ENCODE assay signal across 8 cellular contexts in genomic region chr3:100650651-100651611, GRCh38. TPM values are rescaled to one million over a fixed set of nuclear protein-coding genes. Genes with fewer than 3 reads are reported as not detected.
DNase-seq lines count a peak whose midpoint lies in the region; ATAC-seq and TF ChIP-seq lines count a peak whose summit lies in the region.

No MANE protein-coding gene starts in this region.

- no peak overlapping the region for H3K14ac ChIP-seq in trophoblast cell (ENCODE audit: low read length)

- H4K91ac ChIP-seq in trophoblast cell (ENCODE audit: low read depth, low read length): no peak overlapping the region

- H3K23ac ChIP-seq in trophoblast cell (ENCODE audit: low read length): no peak overlapping the region

- H3K36me3 ChIP-seq in smooth muscle cell (ENCODE audit: low read depth) (no peaks in the 10 kb centered on the region), trophoblast cell (ENCODE audit: control insufficient read depth in 1 of 2, insufficient read depth in 2 of 2, low read length in 2 of 2) (no peaks in the 10 kb centered on the region)

- H3K4ac ChIP-seq in trophoblast cell (ENCODE audit: low read depth, low read length): no peak overlapping the region

- peak; percentile 97 for ATAC-seq in GM18519 (IDR thresholded peaks at IDR 0.05; ENCODE audit: low FRiP score, unreplicated experiment)
- peak; percentile 99 for ATAC-seq in HG02885 (IDR thresholded peaks at IDR 0.05; ENCODE audit: poor library complexity, unreplicated experiment)

- peak; percentile 19 for TF ChIP-seq CTCF in epithelial cell of esophagus (IDR thresholded peaks at IDR 0.05; ENCODE audit: insufficient read depth, low read depth, low read length, missing control alignments)
- TF ChIP-seq CTCF in smooth muscle cell (IDR thresholded peaks at IDR 0.05; ENCODE audit: borderline replicate concordance, insufficient read depth, poor library complexity, severe bottlenecking): no peak

- H4K20me1 ChIP-seq in smooth muscle cell (ENCODE audit: low read depth): no peaks in the 10 kb centered on the region

- WGBS in smooth muscle cell (ENCODE audit: low lambda C conversion rate): 60% methylated on average over 4 of the region's 4 CpGs
- no CpG with 5 or more reads among the region's 4 CpGs for WGBS in trophoblast cell (ENCODE audit: extremely low coverage, insufficient coverage, insufficient read length)

- no peak overlapping the region for H2AK5ac ChIP-seq in trophoblast cell (ENCODE audit: low read length)

- H3K79me1 ChIP-seq in trophoblast cell (ENCODE audit: low read length): no peaks in the 10 kb centered on the region

- H3K9me3 ChIP-seq in smooth muscle cell (replicated peaks; ENCODE audit: low read depth) (no peaks in the 10 kb centered on the region), trophoblast cell (ENCODE audit: insufficient read depth, low read depth, low read length) (no peaks in the 10 kb centered on the region)

- H2BK5ac ChIP-seq in trophoblast cell (ENCODE audit: low read depth, low read length, poor library complexity): no peak overlapping the region

- H3K27me3 ChIP-seq in smooth muscle cell (ENCODE audit: low read depth): no peaks in the 10 kb centered on the region
- H3K27me3 ChIP-seq in trophoblast cell (ENCODE audit: insufficient read depth, low read length): no peaks in the 10 kb centered on the region

- H3K18ac ChIP-seq in trophoblast cell (ENCODE audit: low read length): no peak overlapping the region

- H2BK12ac ChIP-seq in trophoblast cell (ENCODE audit: low read length): no peak overlapping the region

- H3K27ac ChIP-seq in smooth muscle cell (ENCODE audit: low read depth) (peak overlapping the region; percentile 30), trophoblast cell (ENCODE audit: low read depth, low read length) (no peak overlapping the region)

- peaks cover 2% of the 10 kb centered on the region for H3F3A ChIP-seq in smooth muscle cell (ENCODE audit: low read depth)

- peak overlapping the region; percentile 58 for H3K4me2 ChIP-seq in smooth muscle cell
- no peak overlapping the region for H3K4me2 ChIP-seq in trophoblast cell (ENCODE audit: low read length)

- DNase-seq in AG08395 (ENCODE audit: low spot score) (peak; percentile 68), NOMO-1 treated with dmso at 0.1 percent for 144 hours (lab: John Stamatoyannopoulos, UW; ENCODE audit: unreplicated experiment) (peak; percentile 65), epithelial cell of esophagus (ENCODE audit: low read depth) (peak; percentile 80), smooth muscle cell (lab: John Stamatoyannopoulos, UW; ENCODE audit: unreplicated experiment) (no peak), NCI-H1930 (lab: John Stamatoyannopoulos, UW) (no peak), trophoblast cell (no peak)

- H2AFZ ChIP-seq in smooth muscle cell (ENCODE audit: low read depth) (peak overlapping the region; percentile 79), trophoblast cell (ENCODE audit: insufficient read depth, low read length, poor library complexity) (no peak overlapping the region)

- H3K4me1 ChIP-seq in smooth muscle cell (ENCODE audit: low read depth): no peaks in the 10 kb centered on the region
- H3K4me1 ChIP-seq in trophoblast cell (ENCODE audit: control insufficient read depth in 1 of 2, insufficient read depth in 2 of 2, low read length in 2 of 2): no peaks in the 10 kb centered on the region

- no peak overlapping the region for H2BK120ac ChIP-seq in trophoblast cell (ENCODE audit: insufficient read depth, low read length, poor library complexity)

- H3K9ac ChIP-seq in smooth muscle cell (ENCODE audit: low read depth): no peak overlapping the region
- H3K9ac ChIP-seq in trophoblast cell (ENCODE audit: low read length): no peak overlapping the region

- H3K79me2 ChIP-seq in smooth muscle cell (ENCODE audit: low read depth) (no peaks in the 10 kb centered on the region), trophoblast cell (ENCODE audit: control insufficient read depth, insufficient read depth, low read length, poor library complexity) (no peaks in the 10 kb centered on the region)

- no peak overlapping the region for H4K8ac ChIP-seq in trophoblast cell (ENCODE audit: low read depth, low read length)

- H3K4me3 ChIP-seq in epithelial cell of esophagus (ENCODE audit: low read length) (no peak overlapping the region), smooth muscle cell (no peak overlapping the region), trophoblast cell (ENCODE audit: low read depth, low read length) (no peak overlapping the region)

- H4K12ac ChIP-seq in trophoblast cell (ENCODE audit: low read depth, low read length): no peak overlapping the region

RNA-seq across cellular contexts. Expression of gene ADGRG7, which starts 41.5 kb away (rescaled TPM):
- 0.04 TPM in 1 of 2 replicates, not detected in the other for total RNA-seq in smooth muscle cell
- not detected in 2 replicates for polyA plus RNA-seq in smooth muscle cell
- not detected in 2 replicates for polyA plus RNA-seq in trophoblast cell (2013)

RNA-seq across cellular contexts. Expression of gene TFG, which starts 58.4 kb away (rescaled TPM):
- total RNA-seq in smooth muscle cell: 205 and 225 TPM in 2 replicates
- 246 and 257 TPM in 2 replicates for polyA plus RNA-seq in smooth muscle cell
- 175 TPM in 2 replicates for polyA plus RNA-seq in trophoblast cell (2013)

Comparison
In these comparisons a context has a peak if more than half of its experiments do, and no peak if none do; other contexts are left out.
1. DNase-seq: peak in AG08395 (single experiment), NOMO-1 treated with dmso at 0.1 percent for 144 hours (single experiment) and epithelial cell of esophagus (single experiment); none in smooth muscle cell (single experiment), NCI-H1930 (0 of 2) and trophoblast cell (0 of 2).